Comparison of ENCODE assay signal across 20 cellular contexts in genomic region chr11:116833816-116834534, GRCh38. TPM values are rescaled to one million over a fixed set of nuclear protein-coding genes. Genes with fewer than 3 reads are reported as not detected.
"Had no signal": no experiment of that assay in that cellular context is flagged by ENCODE, and none has a peak within 500 bp of the region (broad histone marks: within the 10 kb centered on the region; RNA-seq: fewer than 3 reads in every experiment).

No MANE protein-coding gene starts in this region.

- DNase-seq: activated CD8-positive, alpha-beta memory T cell treated with anti-CD3 and anti-CD28 coated beads, Interleukin-2, amount 50 U/mL, for 48 hours; activated CD8-positive, alpha-beta T cell treated with anti-CD3 and anti-CD28 coated beads for 36 hours; cortex of kidney; effector CD8-positive, alpha-beta T cell; foreskin melanocyte; head of caudate nucleus; left ventricle myocardium inferior; occipital lobe; stimulated activated CD4-positive, alpha-beta T cell treated with anti-CD3 and anti-CD28 coated beads, Interleukin-2, amount 100 ng/mL, for 48 hours; stimulated activated naive CD4-positive, alpha-beta T cell treated with Interleukin-2 at 50 U/mL for 16 hours; T1000 had no signal

- H3K27ac Mint-ChIP-seq: activated CD8-positive, alpha-beta T cell treated with anti-CD3 and anti-CD28 coated beads for 36 hours; activated T-helper 17 cell treated with anti-CD3 and anti-CD28 coated beads, Interleukin-2, amount 50 U/mL, for 72 hours had no signal

- H3K9me3 Mint-ChIP-seq: activated CD8-positive, alpha-beta T cell treated with anti-CD3 and anti-CD28 coated beads for 36 hours; activated T-helper 17 cell treated with anti-CD3 and anti-CD28 coated beads, Interleukin-2, amount 50 U/mL, for 72 hours had no signal

- ATAC-seq: activated CD8-positive, alpha-beta T cell treated with anti-CD3 and anti-CD28 coated beads for 36 hours; activated T-helper 17 cell treated with anti-CD3 and anti-CD28 coated beads, Interleukin-2, amount 50 U/mL, for 72 hours had no signal

- H3K4me1 Mint-ChIP-seq: activated T-helper 17 cell treated with anti-CD3 and anti-CD28 coated beads, Interleukin-2, amount 50 U/mL, for 72 hours had no signal

- H3K27me3 Mint-ChIP-seq: activated CD8-positive, alpha-beta T cell treated with anti-CD3 and anti-CD28 coated beads for 36 hours; activated T-helper 17 cell treated with anti-CD3 and anti-CD28 coated beads, Interleukin-2, amount 50 U/mL, for 72 hours had no signal

RNA-seq across cellular contexts. Expression of gene APOA1, which starts 3.4 kb away (rescaled TPM):
- total RNA-seq: activated CD8-positive, alpha-beta T cell treated with anti-CD3 and anti-CD28 coated beads for 36 hours; pulmonary artery endothelial cell; SK-MEL-5; ureter had no signal
- polyA plus RNA-seq: keratinocyte had no signal

RNA-seq across cellular contexts. Expression of gene APOC3, which starts 4.3 kb away (rescaled TPM):
- total RNA-seq: activated CD8-positive, alpha-beta T cell treated with anti-CD3 and anti-CD28 coated beads for 36 hours; activated T-helper 17 cell treated with anti-CD3 and anti-CD28 coated beads, Interleukin-2, amount 50 U/mL, for 72 hours; astrocyte; cardiac septum; left ventricle myocardium inferior; myocyte; occipital lobe; pulmonary artery endothelial cell; SK-MEL-5 had no signal
- polyA plus RNA-seq: keratinocyte had no signal

RNA-seq across cellular contexts. Expression of gene APOA4, which starts 10.9 kb away (rescaled TPM):
- total RNA-seq: activated CD8-positive, alpha-beta T cell treated with anti-CD3 and anti-CD28 coated beads for 36 hours; activated T-helper 17 cell treated with anti-CD3 and anti-CD28 coated beads, Interleukin-2, amount 50 U/mL, for 72 hours; astrocyte; cardiac septum; left ventricle myocardium inferior; myocyte; occipital lobe; pulmonary artery endothelial cell; SK-MEL-5; ureter had no signal
- polyA plus RNA-seq: keratinocyte had no signal

RNA-seq across cellular contexts. Expression of gene APOA5, which starts 42.3 kb away (rescaled TPM):
- total RNA-seq: activated CD8-positive, alpha-beta T cell treated with anti-CD3 and anti-CD28 coated beads for 36 hours; activated T-helper 17 cell treated with anti-CD3 and anti-CD28 coated beads, Interleukin-2, amount 50 U/mL, for 72 hours; astrocyte; cardiac septum; left ventricle myocardium inferior; mesenteric fat pad; myocyte; occipital lobe; pulmonary artery endothelial cell; SK-MEL-5; ureter had no signal
- polyA plus RNA-seq: keratinocyte had no signal
